ENCODE assay signal across 23 cellular contexts in the genomic region with DNA sequence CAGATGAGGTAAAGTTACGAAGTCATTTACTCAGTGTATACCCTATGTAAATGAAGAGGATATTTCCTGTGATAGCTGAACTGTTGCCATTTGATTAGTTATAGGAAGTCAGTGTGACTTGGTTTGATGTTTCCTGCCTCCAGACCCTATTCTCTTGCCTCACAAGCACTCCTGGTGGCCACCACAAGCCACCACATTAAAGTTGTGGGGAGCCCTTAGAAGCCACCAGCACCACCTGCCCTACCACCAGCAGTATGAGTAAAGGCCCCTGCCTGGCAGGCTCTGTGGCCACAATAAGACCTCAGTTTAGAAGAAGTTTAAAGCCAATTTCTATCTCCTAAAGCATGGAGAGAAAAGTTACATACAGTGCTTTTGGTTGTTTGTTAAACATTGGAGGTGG.
DNase-seq lines count a peak whose midpoint lies in the region; ATAC-seq lines count a peak whose summit lies in the region.
"Had no signal": no experiment of that assay in that cellular context is flagged by ENCODE, and none has a peak within 500 bp of the region (broad histone marks: within the 10 kb centered on the region; RNA-seq: fewer than 3 reads in every experiment).

No MANE protein-coding gene starts in this region.

- intact Hi-C loops in activated T-helper 1 cell treated with anti-CD3 and anti-CD28 coated beads, Interleukin-12 subunit alpha, Interleukin-12 subunit beta, Interleukin-2, Interleukin-4 antibody, amounts not matched to agents 30 ng/mL and 10 ng/mL and 1 ng/mL, durations not matched to agents 14 hours and 24 hours and 36 hours (cut with micrococcal nuclease) = no loop called here

- H3K27ac Mint-ChIP-seq in activated T-helper 1 cell treated with anti-CD3 and anti-CD28 coated beads, Interleukin-12 subunit alpha, Interleukin-12 subunit beta, Interleukin-2, Interleukin-4 antibody, amounts not matched to agents 30 ng/mL and 10 ng/mL and 1 ng/mL, durations not matched to agents 14 hours and 24 hours and 36 hours = no peak overlapping the region
- H3K27ac Mint-ChIP-seq in stimulated activated naive CD8-positive, alpha-beta T cell treated with anti-CD3 and anti-CD28 coated beads, Interleukin-15, amount 100 ng/mL, for 72 hours = peak overlapping the region in 1 of 2 donors; percentile 69
- H3K27ac Mint-ChIP-seq: natural killer cell; stimulated activated naive CD8-positive, alpha-beta T cell treated with anti-CD3 and anti-CD28 coated beads, Interleukin-15, Interleukin-2, amounts not matched to agents 100 ng/mL and 50 ng/mL, for 24 hours had no signal

- ATAC-seq in HG03469 (IDR thresholded peaks at IDR 0.05; ENCODE audit: unreplicated experiment) (peak; percentile 42), HG03108 (IDR thresholded peaks at IDR 0.05; ENCODE audit: unreplicated experiment) (no peak), GM18520 (IDR thresholded peaks at IDR 0.05; ENCODE audit: unreplicated experiment) (no peak)
- ATAC-seq in stimulated activated naive CD8-positive, alpha-beta T cell treated with anti-CD3 and anti-CD28 coated beads, Interleukin-15, amount 100 ng/mL, for 72 hours = peak; percentile 99
- ATAC-seq: gastrocnemius medialis, HepG2, natural killer cell, Panc1, pancreas, right lobe of liver, upper lobe of right lung had no signal

- H3K4me3 Mint-ChIP-seq in activated T-helper 1 cell treated with anti-CD3 and anti-CD28 coated beads, Interleukin-12 subunit alpha, Interleukin-12 subunit beta, Interleukin-2, Interleukin-4 antibody, amounts not matched to agents 30 ng/mL and 10 ng/mL and 1 ng/mL, durations not matched to agents 14 hours and 24 hours and 36 hours = no peak overlapping the region
- no peak overlapping the region for H3K4me3 Mint-ChIP-seq in stimulated activated naive CD8-positive, alpha-beta T cell treated with anti-CD3 and anti-CD28 coated beads, Interleukin-15, amount 100 ng/mL, for 72 hours
- H3K4me3 Mint-ChIP-seq: natural killer cell; stimulated activated naive CD8-positive, alpha-beta T cell treated with anti-CD3 and anti-CD28 coated beads, Interleukin-15, Interleukin-2, amounts not matched to agents 100 ng/mL and 50 ng/mL, for 24 hours had no signal

- DNase-seq in stimulated activated CD4-positive, alpha-beta T cell treated with anti-CD3 and anti-CD28 coated beads, Interleukin-1b, Interleukin-23, amount 100 ng/mL, for 48 hours = peak; percentile 22
- DNase-seq in stimulated activated CD4-positive, alpha-beta T cell treated with anti-CD3 and anti-CD28 coated beads, Interleukin-4, amount 100 ng/mL, for 24 hours = no peak
- peak; percentile 27 for DNase-seq in activated T-helper 1 cell treated with anti-CD3 and anti-CD28 coated beads, Interleukin-12 subunit alpha, Interleukin-12 subunit beta, Interleukin-2, Interleukin-4 antibody, amounts not matched to agents 30 ng/mL and 10 ng/mL and 1 ng/mL, durations not matched to agents 14 hours and 24 hours and 36 hours (ENCODE audit: low spot score)
- DNase-seq in stimulated activated naive CD8-positive, alpha-beta T cell treated with anti-CD3 and anti-CD28 coated beads, Interleukin-15, amount 100 ng/mL, for 72 hours = peak; percentile 30 to 81
- no peak for DNase-seq in NCI-H1417 (lab: John Stamatoyannopoulos, UW)
- DNase-seq: activated CD4-positive, CD25-positive, alpha-beta regulatory T cell treated with anti-CD3 and anti-CD28 coated beads, Interleukin-2, amount 50 U/mL, for 72 hours; anterior cingulate cortex; caudate nucleus; DMS79 treated with DMSO at 0.1 percent for 48 hours; gastrocnemius medialis; H7; mesenchymal stem cell; natural killer cell; NCI-H82; pancreas; right lobe of liver; upper lobe of right lung had no signal

- H3K27me3 Mint-ChIP-seq in activated T-helper 1 cell treated with anti-CD3 and anti-CD28 coated beads, Interleukin-12 subunit alpha, Interleukin-12 subunit beta, Interleukin-2, Interleukin-4 antibody, amounts not matched to agents 30 ng/mL and 10 ng/mL and 1 ng/mL, durations not matched to agents 14 hours and 24 hours and 36 hours (ENCODE audit: insufficient read depth) = no peaks in the 10 kb centered on the region
- peaks cover 30% of the 10 kb centered on the region for H3K27me3 Mint-ChIP-seq in stimulated activated naive CD8-positive, alpha-beta T cell treated with anti-CD3 and anti-CD28 coated beads, Interleukin-15, amount 100 ng/mL, for 72 hours
- H3K27me3 Mint-ChIP-seq: stimulated activated naive CD8-positive, alpha-beta T cell treated with anti-CD3 and anti-CD28 coated beads, Interleukin-15, Interleukin-2, amounts not matched to agents 100 ng/mL and 50 ng/mL, for 24 hours had no signal

- no peaks in the 10 kb centered on the region for H3K9me3 Mint-ChIP-seq in activated T-helper 1 cell treated with anti-CD3 and anti-CD28 coated beads, Interleukin-12 subunit alpha, Interleukin-12 subunit beta, Interleukin-2, Interleukin-4 antibody, amounts not matched to agents 30 ng/mL and 10 ng/mL and 1 ng/mL, durations not matched to agents 14 hours and 24 hours and 36 hours
- peaks cover 7 to 30% of the 10 kb centered on the region in 2 donors for H3K9me3 Mint-ChIP-seq in stimulated activated naive CD8-positive, alpha-beta T cell treated with anti-CD3 and anti-CD28 coated beads, Interleukin-15, amount 100 ng/mL, for 72 hours

- H3K36me3 Mint-ChIP-seq in activated T-helper 1 cell treated with anti-CD3 and anti-CD28 coated beads, Interleukin-12 subunit alpha, Interleukin-12 subunit beta, Interleukin-2, Interleukin-4 antibody, amounts not matched to agents 30 ng/mL and 10 ng/mL and 1 ng/mL, durations not matched to agents 14 hours and 24 hours and 36 hours (ENCODE audit: low read depth) = no peaks in the 10 kb centered on the region
- H3K36me3 Mint-ChIP-seq: natural killer cell had no signal

- peaks cover 26% of the 10 kb centered on the region for H3K4me1 Mint-ChIP-seq in activated T-helper 1 cell treated with anti-CD3 and anti-CD28 coated beads, Interleukin-12 subunit alpha, Interleukin-12 subunit beta, Interleukin-2, Interleukin-4 antibody, amounts not matched to agents 30 ng/mL and 10 ng/mL and 1 ng/mL, durations not matched to agents 14 hours and 24 hours and 36 hours (ENCODE audit: low read depth)
- peaks cover 5% of the 10 kb centered on the region for H3K4me1 Mint-ChIP-seq in stimulated activated naive CD8-positive, alpha-beta T cell treated with anti-CD3 and anti-CD28 coated beads, Interleukin-15, amount 100 ng/mL, for 72 hours
- H3K4me1 Mint-ChIP-seq: natural killer cell had no signal

Comparison
In these comparisons a context has a peak if more than half of its experiments do, and no peak if none do; other contexts are left out.
1. DNase-seq: peak in stimulated activated CD4-positive, alpha-beta T cell treated with anti-CD3 and anti-CD28 coated beads, Interleukin-1b, Interleukin-23, amount 100 ng/mL, for 48 hours (single experiment), activated T-helper 1 cell treated with anti-CD3 and anti-CD28 coated beads, Interleukin-12 subunit alpha, Interleukin-12 subunit beta, Interleukin-2, Interleukin-4 antibody, amounts not matched to agents 30 ng/mL and 10 ng/mL and 1 ng/mL, durations not matched to agents 14 hours and 24 hours and 36 hours (single experiment) and stimulated activated naive CD8-positive, alpha-beta T cell treated with anti-CD3 and anti-CD28 coated beads, Interleukin-15, amount 100 ng/mL, for 72 hours (2 of 2); none in stimulated activated CD4-positive, alpha-beta T cell treated with anti-CD3 and anti-CD28 coated beads, Interleukin-4, amount 100 ng/mL, for 24 hours (single experiment) and NCI-H1417 (0 of 3).
2. ATAC-seq: peak in HG03469 (single experiment) and stimulated activated naive CD8-positive, alpha-beta T cell treated with anti-CD3 and anti-CD28 coated beads, Interleukin-15, amount 100 ng/mL, for 72 hours (single experiment); none in HG03108 (single experiment) and GM18520 (single experiment).